In genomic region chr5:28714887-28715286, GRCh38 we compare ENCODE assay signal across 33 cellular contexts.
"Had no signal": no experiment of that assay in that cellular context is flagged by ENCODE, and none has a peak within 500 bp of the region (broad histone marks: within the 10 kb centered on the region; RNA-seq: fewer than 3 reads in every experiment).

No MANE protein-coding gene starts in this region.

- H3K36me3 Mint-ChIP-seq: activated CD4-positive, alpha-beta memory T cell treated with anti-CD3 and anti-CD28 coated beads for 36 hours; activated CD8-positive, alpha-beta memory T cell treated with anti-CD3 and anti-CD28 coated beads, Interleukin-2, amount 10 ng/mL, durations not matched to agents 7 days and 5 days; activated naive CD4-positive, alpha-beta T cell treated with anti-CD3 and anti-CD28 coated beads, Interleukin-2, amount 50 U/mL, for 24 hours; activated naive CD8-positive, alpha-beta T cell treated with anti-CD3 and anti-CD28 coated beads for 36 hours; brain had no signal

- DNase-seq: activated CD4-positive, alpha-beta memory T cell treated with anti-CD3 and anti-CD28 coated beads for 36 hours; activated CD4-positive, alpha-beta T cell treated with anti-CD3 and anti-CD28 coated beads for 36 hours; activated CD4-positive, alpha-beta T cell treated with anti-CD3 and anti-CD28 coated beads, Interleukin-2, amount 10 ng/mL, durations not matched to agents 24 days and 14 days; activated CD4-positive, CD25-positive, alpha-beta regulatory T cell; activated CD4-positive, CD25-positive, alpha-beta regulatory T cell treated with anti-CD3 and anti-CD28 coated beads, Interleukin-2, amount 50 U/mL, for 72 hours; activated CD8-positive, alpha-beta memory T cell treated with anti-CD3 and anti-CD28 coated beads, Interleukin-2, amount 10 ng/mL, durations not matched to agents 7 days and 5 days; activated CD8-positive, alpha-beta memory T cell treated with anti-CD3 and anti-CD28 coated beads, Interleukin-2, amount 50 U/mL, for 4 hours; activated CD8-positive, alpha-beta T cell treated with anti-CD3 and anti-CD28 coated beads, Interleukin-2, amount 10 ng/mL, durations not matched to agents 7 days and 5 days; activated effector memory CD4-positive, alpha-beta T cell treated with anti-CD3 and anti-CD28 coated beads, Interleukin-2, amount 50 U/mL, for 16 hours; activated naive CD4-positive, alpha-beta T cell treated with anti-CD3 and anti-CD28 coated beads for 36 hours; activated naive CD8-positive, alpha-beta T cell treated with anti-CD3 and anti-CD28 coated beads for 36 hours; activated naive CD8-positive, alpha-beta T cell treated with anti-CD3 and anti-CD28 coated beads, Interleukin-2, amount 50 U/mL, for 24 hours; activated T-cell treated with anti-CD3 and anti-CD28 coated beads, Interleukin-2, amount 50 U/mL, for 1 hour; activated T-cell treated with anti-CD3 and anti-CD28 coated beads, Interleukin-2, amount 50 U/mL, for 48 hours; adrenal gland; central memory CD4-positive, alpha-beta T cell; cerebellar nuclear complex; dorsolateral prefrontal cortex; effector memory CD4-positive, alpha-beta T cell; endodermal cell; foreskin fibroblast; head of caudate nucleus; T-helper 2 cell had no signal

- H3K4me3 Mint-ChIP-seq: activated CD4-positive, alpha-beta memory T cell treated with anti-CD3 and anti-CD28 coated beads for 36 hours; activated CD4-positive, alpha-beta T cell treated with anti-CD3 and anti-CD28 coated beads for 36 hours; activated CD4-positive, alpha-beta T cell treated with anti-CD3 and anti-CD28 coated beads, Interleukin-2, amount 10 ng/mL, durations not matched to agents 24 days and 14 days; activated CD8-positive, alpha-beta memory T cell treated with anti-CD3 and anti-CD28 coated beads, Interleukin-2, amount 10 ng/mL, durations not matched to agents 7 days and 5 days; activated CD8-positive, alpha-beta T cell treated with anti-CD3 and anti-CD28 coated beads, Interleukin-2, amount 10 ng/mL, durations not matched to agents 7 days and 5 days; activated naive CD4-positive, alpha-beta T cell treated with anti-CD3 and anti-CD28 coated beads for 36 hours; activated naive CD4-positive, alpha-beta T cell treated with anti-CD3 and anti-CD28 coated beads, Interleukin-2, amount 50 U/mL, for 24 hours; activated naive CD8-positive, alpha-beta T cell treated with anti-CD3 and anti-CD28 coated beads for 36 hours; activated naive CD8-positive, alpha-beta T cell treated with anti-CD3 and anti-CD28 coated beads, Interleukin-2, amount 50 U/mL, for 24 hours; activated T-helper 1 cell treated with anti-CD3 and anti-CD28 coated beads, Interleukin-12 subunit alpha, Interleukin-12 subunit beta, Interleukin-2, Interleukin-4 antibody, amounts not matched to agents 30 ng/mL and 10 ng/mL and 1 ng/mL, durations not matched to agents 14 hours and 24 hours and 36 hours; brain; dendritic cell treated with granulocyte-macrophage colony-stimulating factor and Interleukin-4, amounts not matched to agents 40 ng/mL and 50 ng/mL, for 4 days; endodermal cell had no signal

- H3K27ac Mint-ChIP-seq: activated CD4-positive, alpha-beta memory T cell treated with anti-CD3 and anti-CD28 coated beads for 36 hours; activated CD4-positive, alpha-beta T cell treated with anti-CD3 and anti-CD28 coated beads for 36 hours; activated CD4-positive, alpha-beta T cell treated with anti-CD3 and anti-CD28 coated beads, Interleukin-2, amount 10 ng/mL, durations not matched to agents 24 days and 14 days; activated CD8-positive, alpha-beta memory T cell treated with anti-CD3 and anti-CD28 coated beads, Interleukin-2, amount 10 ng/mL, durations not matched to agents 7 days and 5 days; activated CD8-positive, alpha-beta T cell treated with anti-CD3 and anti-CD28 coated beads, Interleukin-2, amount 10 ng/mL, durations not matched to agents 7 days and 5 days; activated naive CD4-positive, alpha-beta T cell treated with anti-CD3 and anti-CD28 coated beads for 36 hours; activated naive CD4-positive, alpha-beta T cell treated with anti-CD3 and anti-CD28 coated beads, Interleukin-2, amount 50 U/mL, for 24 hours; activated naive CD8-positive, alpha-beta T cell treated with anti-CD3 and anti-CD28 coated beads for 36 hours; activated naive CD8-positive, alpha-beta T cell treated with anti-CD3 and anti-CD28 coated beads, Interleukin-2, amount 50 U/mL, for 24 hours; activated T-helper 1 cell treated with anti-CD3 and anti-CD28 coated beads, Interleukin-12 subunit alpha, Interleukin-12 subunit beta, Interleukin-2, Interleukin-4 antibody, amounts not matched to agents 30 ng/mL and 10 ng/mL and 1 ng/mL, durations not matched to agents 14 hours and 24 hours and 36 hours; activated T-helper 2 cell treated with anti-CD3 and anti-CD28 coated beads, Interferon-gamma antibody, Interleukin-2, Interleukin-4, amounts not matched to agents 10 μg/mL and 5 μg/mL and 100 μg/mL, durations not matched to agents 14 hours and 24 hours and 36 hours; brain; dendritic cell treated with granulocyte-macrophage colony-stimulating factor and Interleukin-4, amounts not matched to agents 40 ng/mL and 50 ng/mL, for 4 days; endodermal cell had no signal

- H3K27me3 Mint-ChIP-seq: activated CD4-positive, alpha-beta memory T cell treated with anti-CD3 and anti-CD28 coated beads for 36 hours; activated CD4-positive, alpha-beta T cell treated with anti-CD3 and anti-CD28 coated beads for 36 hours; activated CD4-positive, alpha-beta T cell treated with anti-CD3 and anti-CD28 coated beads, Interleukin-2, amount 10 ng/mL, durations not matched to agents 24 days and 14 days; activated CD8-positive, alpha-beta memory T cell treated with anti-CD3 and anti-CD28 coated beads, Interleukin-2, amount 10 ng/mL, durations not matched to agents 7 days and 5 days; activated naive CD4-positive, alpha-beta T cell treated with anti-CD3 and anti-CD28 coated beads, Interleukin-2, amount 50 U/mL, for 24 hours; activated naive CD8-positive, alpha-beta T cell treated with anti-CD3 and anti-CD28 coated beads for 36 hours; activated naive CD8-positive, alpha-beta T cell treated with anti-CD3 and anti-CD28 coated beads, Interleukin-2, amount 50 U/mL, for 24 hours; dendritic cell treated with granulocyte-macrophage colony-stimulating factor and Interleukin-4, amounts not matched to agents 40 ng/mL and 50 ng/mL, for 4 days had no signal

- H3K27ac ChIP-seq: adrenal gland, ascending aorta, breast epithelium, cardiac muscle cell, coronary artery, dorsolateral prefrontal cortex had no signal

- H3K9me3 ChIP-seq: adrenal gland, ascending aorta, breast epithelium had no signal

- H3K4me1 Mint-ChIP-seq: activated CD4-positive, alpha-beta T cell treated with anti-CD3 and anti-CD28 coated beads for 36 hours; activated CD4-positive, alpha-beta T cell treated with anti-CD3 and anti-CD28 coated beads, Interleukin-2, amount 10 ng/mL, durations not matched to agents 24 days and 14 days; activated CD8-positive, alpha-beta memory T cell treated with anti-CD3 and anti-CD28 coated beads, Interleukin-2, amount 10 ng/mL, durations not matched to agents 7 days and 5 days; activated naive CD4-positive, alpha-beta T cell treated with anti-CD3 and anti-CD28 coated beads, Interleukin-2, amount 50 U/mL, for 24 hours; activated naive CD8-positive, alpha-beta T cell treated with anti-CD3 and anti-CD28 coated beads for 36 hours; activated naive CD8-positive, alpha-beta T cell treated with anti-CD3 and anti-CD28 coated beads, Interleukin-2, amount 50 U/mL, for 24 hours; endodermal cell had no signal

- H3K27me3 ChIP-seq: adrenal gland, ascending aorta, breast epithelium, cardiac muscle cell, dorsolateral prefrontal cortex had no signal

- ATAC-seq: activated CD4-positive, alpha-beta T cell treated with anti-CD3 and anti-CD28 coated beads for 36 hours; activated CD8-positive, alpha-beta memory T cell treated with anti-CD3 and anti-CD28 coated beads, Interleukin-2, amount 10 ng/mL, durations not matched to agents 7 days and 5 days; activated CD8-positive, alpha-beta T cell treated with anti-CD3 and anti-CD28 coated beads, Interleukin-2, amount 10 ng/mL, durations not matched to agents 7 days and 5 days; activated naive CD8-positive, alpha-beta T cell treated with anti-CD3 and anti-CD28 coated beads, Interleukin-2, amount 50 U/mL, for 24 hours; esophagus mucosa had no signal

- H3K9me3 Mint-ChIP-seq: activated naive CD8-positive, alpha-beta T cell treated with anti-CD3 and anti-CD28 coated beads for 36 hours; activated T-helper 1 cell treated with anti-CD3 and anti-CD28 coated beads, Interleukin-12 subunit alpha, Interleukin-12 subunit beta, Interleukin-2, Interleukin-4 antibody, amounts not matched to agents 30 ng/mL and 10 ng/mL and 1 ng/mL, durations not matched to agents 14 hours and 24 hours and 36 hours; brain; dendritic cell treated with granulocyte-macrophage colony-stimulating factor and Interleukin-4, amounts not matched to agents 40 ng/mL and 50 ng/mL, for 4 days; endodermal cell had no signal
